Comparison of ENCODE assay signal across 22 cellular contexts in the genomic region with DNA sequence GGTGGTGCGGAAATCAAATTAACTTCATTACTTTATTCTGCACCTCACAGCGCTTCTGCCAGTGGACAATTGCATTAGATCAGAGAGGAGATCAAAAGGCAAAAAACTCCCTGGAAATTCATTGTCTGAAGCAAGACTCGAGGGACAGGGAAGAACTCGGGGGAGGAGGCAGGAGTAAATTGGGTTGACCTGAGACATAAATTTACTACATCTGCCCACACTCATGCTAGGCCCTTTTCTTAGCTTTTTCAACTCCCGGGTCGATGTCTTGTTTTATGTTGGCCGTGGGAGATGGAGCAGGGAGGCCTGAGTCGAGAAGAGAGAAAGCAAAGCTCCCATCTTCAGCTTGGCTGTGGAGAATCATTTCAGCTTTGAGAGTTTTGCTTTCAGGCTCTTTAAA.
A peak's percentile ranks its signal among the peaks of the same experiment; 100 is the strongest.
DNase-seq lines count a peak whose midpoint lies in the region; ATAC-seq and TF ChIP-seq lines count a peak whose summit lies in the region.
"Had no signal": no experiment of that assay in that cellular context is flagged by ENCODE, and none has a peak within 500 bp of the region (broad histone marks: within the 10 kb centered on the region; RNA-seq: fewer than 3 reads in every experiment).

No MANE protein-coding gene starts in this region.

- DNase-seq in GM23338 (ENCODE audit: low spot score), result no peak
- DNase-seq in left kidney (ENCODE audit: low read depth, low spot score), result peak; percentile 91
- DNase-seq in neural progenitor cell (ENCODE audit: low spot score), result no peak
- no peak for DNase-seq in thyroid gland
- DNase-seq in activated naive CD4-positive, alpha-beta T cell treated with anti-CD3 and anti-CD28 coated beads, Interleukin-2, amount 50 U/mL, for 16 hours, result no peak
- DNase-seq in OCI-M1 (lab: John Stamatoyannopoulos, UW), result no peak
- DNase-seq: AML-193; BE2C; CD4-positive, alpha-beta T cell; CD8-positive, alpha-beta memory T cell; DMS 273 treated with DMSO at 0.1 percent for 48 hours; DMS79; EL; GDM1; GM23248; H9 had no signal

- H3K4me3 ChIP-seq in GM23338 (no peak overlapping the region), neural progenitor cell (no peak overlapping the region), thyroid gland (replicated peaks in 1 of 3) (no peak overlapping the region)
- H3K4me3 ChIP-seq: BLaER1 treated with 17β-estradiol and CSF1 and Interleukin-3, amounts not matched to agents 10 nM and 100 nM; GM12878; GM23248 had no signal

- H3K4me1 Mint-ChIP-seq in GM23338 (peaks cover 2% of the 10 kb centered on the region; the same call in 1 of the 3 replicates), neural progenitor cell (peaks cover 8% of the 10 kb centered on the region)
- H3K4me1 Mint-ChIP-seq: CD14-positive monocyte; CD8-positive, alpha-beta memory T cell had no signal

- TF ChIP-seq POLR2A in thyroid gland (IDR thresholded peaks at IDR 0.05), result no peak

- H3K4me3 Mint-ChIP-seq in GM23338, result no peak overlapping the region
- no peak overlapping the region for H3K4me3 Mint-ChIP-seq in neural progenitor cell
- H3K4me3 Mint-ChIP-seq: CD14-positive monocyte; CD4-positive, alpha-beta T cell; CD8-positive, alpha-beta memory T cell; H9 had no signal

- WGBS in thyroid gland, 2 donors, result 53 to 56% methylated on average over 8 of the region's 8 CpGs

- no peaks in the 10 kb centered on the region for H3K36me3 ChIP-seq in GM23338 (ENCODE audit: insufficient read depth)
- H3K36me3 ChIP-seq in neural progenitor cell, result no peaks in the 10 kb centered on the region
- H3K36me3 ChIP-seq in thyroid gland, result no peaks in the 10 kb centered on the region
- H3K36me3 ChIP-seq: BE2C; BLaER1 treated with 17β-estradiol and CSF1 and Interleukin-3, amounts not matched to agents 10 nM and 100 nM had no signal

- H3K4me2 ChIP-seq in GM23338 (no peak overlapping the region), neural progenitor cell (no peak overlapping the region)
- H3K4me2 ChIP-seq: BLaER1 treated with 17β-estradiol and CSF1 and Interleukin-3, amounts not matched to agents 10 nM and 100 nM had no signal

- H3K36me3 Mint-ChIP-seq in GM23338 (ENCODE audit: low read depth) (no peaks in the 10 kb centered on the region), neural progenitor cell (no peaks in the 10 kb centered on the region)
- H3K36me3 Mint-ChIP-seq: CD14-positive monocyte; CD8-positive, alpha-beta memory T cell had no signal

- TF ChIP-seq CTCF in GM23338 (conservative IDR thresholded peaks at IDR 0.05; ENCODE audit: low read depth in 2 of 2), result no peak
- TF ChIP-seq CTCF in neural progenitor cell (IDR thresholded peaks at IDR 0.05), result no peak
- TF ChIP-seq CTCF in thyroid gland (IDR thresholded peaks at IDR 0.05), result no peak

- H3K9me2 ChIP-seq in GM23338 (ENCODE audit: insufficient read depth), result no peaks in the 10 kb centered on the region; the same call in 1 of the 2 replicates

- H3K27ac ChIP-seq in GM23338 (ENCODE audit: low read depth), result no peak overlapping the region
- no peak overlapping the region for H3K27ac ChIP-seq in neural progenitor cell
- H3K27ac ChIP-seq in thyroid gland, result peak overlapping the region in 2 of 3 donors; percentile 18 to 48
- H3K27ac ChIP-seq: 22Rv1; BLaER1 treated with 17β-estradiol and CSF1 and Interleukin-3, amounts not matched to agents 10 nM and 100 nM; GM23248 had no signal

- no peaks in the 10 kb centered on the region for H3K79me2 ChIP-seq in GM23338 (replicated peaks; ENCODE audit: insufficient read depth)
- H3K79me2 ChIP-seq in neural progenitor cell (ENCODE audit: low read depth), result no peaks in the 10 kb centered on the region

- ATAC-seq in GM23338 (no peak), HG03280 (IDR thresholded peaks at IDR 0.05; ENCODE audit: unreplicated experiment) (no peak)
- ATAC-seq: GM12878, HCT116 had no signal

- H3F3A ChIP-seq in GM23338 (replicated peaks; ENCODE audit: low read depth) (no peaks in the 10 kb centered on the region), neural progenitor cell (ENCODE audit: low read depth) (no peaks in the 10 kb centered on the region)

- H3K9me3 ChIP-seq in neural progenitor cell (ENCODE audit: low read depth), result no peaks in the 10 kb centered on the region
- H3K9me3 ChIP-seq in thyroid gland, result no peaks in the 10 kb centered on the region
- H3K9me3 ChIP-seq: BE2C; BLaER1 treated with 17β-estradiol and CSF1 and Interleukin-3, amounts not matched to agents 10 nM and 100 nM had no signal

- H3K27ac Mint-ChIP-seq in GM23338, result peak overlapping the region; percentile 68; the same call in 1 of the 2 replicates
- H3K27ac Mint-ChIP-seq in neural progenitor cell, result no peak overlapping the region
- H3K27ac Mint-ChIP-seq: CD14-positive monocyte; CD4-positive, alpha-beta T cell; CD8-positive, alpha-beta memory T cell; H9 had no signal

- H2AFZ ChIP-seq in GM23338 (peak overlapping the region; percentile 47; the same call in 1 of the 2 replicates), neural progenitor cell (replicated peaks) (peak overlapping the region; percentile 48)
- H2AFZ ChIP-seq: GM23248 had no signal

- H3K27me3 ChIP-seq in GM23338 (ENCODE audit: insufficient read depth) (no peaks in the 10 kb centered on the region), neural progenitor cell (no peaks in the 10 kb centered on the region), thyroid gland (no peaks in the 10 kb centered on the region)
- H3K27me3 ChIP-seq: BE2C; BLaER1 treated with 17β-estradiol and CSF1 and Interleukin-3, amounts not matched to agents 10 nM and 100 nM had no signal

- intact Hi-C loops in thyroid gland (cut with DNase I), result no loop called here

- no peaks in the 10 kb centered on the region for H4K20me1 ChIP-seq in GM23338 (replicated peaks; ENCODE audit: insufficient read depth)
- H4K20me1 ChIP-seq in neural progenitor cell (ENCODE audit: low read depth), result no peaks in the 10 kb centered on the region
- H4K20me1 ChIP-seq: BLaER1 treated with 17β-estradiol and CSF1 and Interleukin-3, amounts not matched to agents 10 nM and 100 nM had no signal

- no peak overlapping the region for H3K9ac ChIP-seq in neural progenitor cell
- H3K9ac ChIP-seq: BLaER1 treated with 17β-estradiol and CSF1 and Interleukin-3, amounts not matched to agents 10 nM and 100 nM; GM23248 had no signal

- H3K27me3 Mint-ChIP-seq in GM23338 (ENCODE audit: insufficient read depth, low read depth, poor library complexity), result peaks cover 3% of the 10 kb centered on the region
- H3K27me3 Mint-ChIP-seq in neural progenitor cell (ENCODE audit: insufficient read depth, low read depth), result peaks cover 8% of the 10 kb centered on the region
- H3K27me3 Mint-ChIP-seq: CD4-positive, alpha-beta T cell; CD8-positive, alpha-beta memory T cell had no signal

- no peaks in the 10 kb centered on the region for H3K4me1 ChIP-seq in GM23338 (ENCODE audit: insufficient read depth)
- H3K4me1 ChIP-seq in neural progenitor cell, result peaks cover 9% of the 10 kb centered on the region
- peaks cover 13 to 25% of the 10 kb centered on the region in 2 donors for H3K4me1 ChIP-seq in thyroid gland
- H3K4me1 ChIP-seq: BE2C had no signal

- H3K9me3 Mint-ChIP-seq in GM23338, result no peaks in the 10 kb centered on the region
- no peaks in the 10 kb centered on the region for H3K9me3 Mint-ChIP-seq in neural progenitor cell
- H3K9me3 Mint-ChIP-seq: H9 had no signal

TF ChIP-seq in GM23338, 12 proteins besides CTCF, POLR2A, EP300 and RAD21 (continues in another document):
- no peak for TF ChIP-seq ZNF331 (CRISPR knock-in tag; IDR thresholded peaks at IDR 0.05; ENCODE audit: low read depth)

Comparison
In these comparisons a context has a peak if more than half of its experiments do, and no peak if none do; other contexts are left out.
1. H3K27ac ChIP-seq: peak in thyroid gland (2 of 3); none in GM23338 (single experiment) and neural progenitor cell (single experiment).